8 cellular contexts compared by ENCODE assay signal in genomic region chr1:111139956-111140679, GRCh38. TPM values are rescaled to one million over a fixed set of nuclear protein-coding genes. Genes with fewer than 3 reads are reported as not detected.
DNase-seq lines count a peak whose midpoint lies in the region; ATAC-seq and TF ChIP-seq lines count a peak whose summit lies in the region.

Gene CEPT1, plus strand, starts transcription at chr1:111140223. Its CDS starts 7,492 bp downstream, at chr1:111147715.
Gene DRAM2, minus strand, starts transcription at chr1:111140093. Its CDS starts 8,539 bp downstream, at chr1:111131554.

- ATAC-seq in GM18909 (IDR thresholded peaks at IDR 0.05; ENCODE audit: poor library complexity, unreplicated experiment) (peak; percentile 74), HG03175 (IDR thresholded peaks at IDR 0.05; ENCODE audit: unreplicated experiment) (peak; percentile 79), activated B cell treated with CpG ODN at 0.5 μM for 24 hours (ENCODE audit: low read depth) (peak; percentile 78)

- peaks cover 74% of the 10 kb centered on the region for H3K4me1 Mint-ChIP-seq in activated B cell treated with CpG ODN at 0.5 μM for 24 hours

- intact Hi-C loops in activated B cell treated with CpG ODN at 0.5 μM for 24 hours (cut with micrococcal nuclease): loop anchor here (1.0 to 10.0 kb wide), 10 partner anchors 12 to 1482 kb away; partner anchors contain the start of genes ATP5PB, KCNA3 and WDR77

- POLR2A ChIA-PET in activated B cell treated with CpG ODN at 0.5 μM for 24 hours (lab: Charles Lee): interaction anchor here (0.6 to 4.5 kb wide), 32 partner anchors 9 to 598 kb away, joined by 3 to 114 read pairs (median 6); partner anchors contain the start of genes ATP5PB, CD53, LRIF1 and WDR77

- TF ChIP-seq CTCF in activated B cell treated with CpG ODN at 0.5 μM for 24 hours (IDR thresholded peaks at IDR 0.05) (no peak), cardiac fibroblast (IDR thresholded peaks at IDR 0.05; ENCODE audit: low read depth, low read length) (no peak)

- H3K27me3 Mint-ChIP-seq in activated B cell treated with CpG ODN at 0.5 μM for 24 hours: no peaks in the 10 kb centered on the region

- peaks cover 46% of the 10 kb centered on the region for H3K36me3 Mint-ChIP-seq in activated B cell treated with CpG ODN at 0.5 μM for 24 hours (ENCODE audit: low read depth)

- CTCF ChIA-PET in activated B cell treated with CpG ODN at 0.5 μM for 24 hours (lab: Charles Lee): interaction anchor here (0.8 to 1.8 kb wide), 5 partner anchors 13 to 260 kb away, joined by 3 to 5 read pairs (median 4); no protein-coding TSS in a partner anchor

- H3K4me3 Mint-ChIP-seq in activated B cell treated with CpG ODN at 0.5 μM for 24 hours: peak within 1 kb of the TSS; percentile 100

- peak within 1 kb of the TSS; percentile 99 for H3K27ac Mint-ChIP-seq in activated B cell treated with CpG ODN at 0.5 μM for 24 hours

- peak within 1 kb of the TSS; percentile 96 for H3K4me3 ChIP-seq in cardiac fibroblast (replicated peaks in 1 of 2; ENCODE audit: low read depth in 2 of 2, low read length in 2 of 2)

- H3K9me3 Mint-ChIP-seq in activated B cell treated with CpG ODN at 0.5 μM for 24 hours: no peaks in the 10 kb centered on the region

- DNase-seq in AG08395 (ENCODE audit: low spot score) (peak; percentile 93), NCI-H2227 treated with DMSO at 0.1 percent for 48 hours (lab: John Stamatoyannopoulos, UW) (peak; percentile 92), activated B cell treated with CpG ODN at 0.5 μM for 24 hours (peak; percentile 90), cardiac fibroblast (ENCODE audit: low read depth in 2 of 2) (peak; percentile 96 to 97), inferior parietal cortex (ENCODE audit: extremely low spot score) (peak; percentile 93), smooth muscle cell of the brain vasculature (ENCODE audit: low read depth, low spot score) (peak; percentile 82)

RNA-seq across cellular contexts. Expression of gene CEPT1, which starts in this region (rescaled TPM):
- total RNA-seq in activated B cell treated with CpG ODN at 0.5 μM for 24 hours: 74.4 and 87.0 TPM in 2 replicates

RNA-seq across cellular contexts. Expression of gene DRAM2, which starts in this region (rescaled TPM):
- 61.8 and 77.6 TPM in 2 replicates for total RNA-seq in activated B cell treated with CpG ODN at 0.5 μM for 24 hours

Comparison
In these comparisons a context has a peak if more than half of its experiments do, and no peak if none do; other contexts are left out.
1. Peak in every context shown above with its lines: DNase-seq, ATAC-seq and H3K4me3 ChIP-seq.